10 cellular contexts compared by ENCODE assay signal in the genomic region with DNA sequence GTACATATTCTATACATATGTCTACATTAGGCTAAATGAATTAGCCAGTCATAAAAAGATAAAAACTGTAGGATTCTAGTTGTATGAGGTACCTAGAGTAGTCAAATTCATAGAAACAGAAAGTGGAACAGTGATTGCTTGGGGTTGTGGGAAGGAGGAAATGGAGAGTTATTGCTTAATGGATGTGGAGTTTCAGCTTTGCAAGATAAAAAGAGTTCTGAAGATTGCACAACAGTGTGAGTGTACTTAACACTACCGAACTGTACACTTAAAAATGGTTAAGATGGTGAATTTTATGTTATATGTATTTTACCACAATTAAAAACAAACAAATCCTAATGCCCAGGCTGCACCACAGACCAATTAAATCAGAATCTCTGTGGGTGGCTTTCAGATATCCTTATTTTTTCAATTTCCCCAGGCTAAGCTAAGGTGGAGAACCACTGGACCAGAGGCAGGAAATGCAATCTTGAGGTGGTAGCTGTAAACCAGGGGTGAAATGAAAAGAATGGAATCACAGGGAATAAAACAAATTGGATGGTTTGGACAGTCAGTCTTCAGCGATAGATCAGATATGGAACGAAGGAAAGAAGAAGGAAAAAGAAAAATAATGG.
DNase-seq lines count a peak whose midpoint lies in the region; ATAC-seq, FAIRE-seq and TF ChIP-seq lines count a peak whose summit lies in the region.
"Had no signal": no experiment of that assay in that cellular context is flagged by ENCODE, and none has a peak within 500 bp of the region (broad histone marks: within the 10 kb centered on the region; RNA-seq: fewer than 3 reads in every experiment).

No MANE protein-coding gene starts in this region.

- H3K4me3 ChIP-seq in epithelial cell of esophagus (ENCODE audit: low read length) = no peak overlapping the region
- no peak overlapping the region for H3K4me3 ChIP-seq in skeletal muscle cell (ENCODE audit: low read depth, low read length)

- TF ChIP-seq CTCF in epithelial cell of esophagus (IDR thresholded peaks at IDR 0.05; ENCODE audit: insufficient read depth, low read depth, low read length, missing control alignments) = no peak

- DNase-seq in NCI-H69 (lab: John Stamatoyannopoulos, UW) = peak; percentile 44
- peak; percentile 83 for DNase-seq in epithelial cell of esophagus (ENCODE audit: low read depth)
- DNase-seq in skeletal muscle cell (ENCODE audit: low read depth) = peak; percentile 72
- no peak for DNase-seq in frontal cortex (ENCODE audit: low spot score in 2 of 2)
- DNase-seq in NCI-H1436 treated with DMSO at 0.1 percent for 48 hours (lab: John Stamatoyannopoulos, UW) = no peak
- DNase-seq in iPS-NIHi11 (ENCODE audit: low spot score) = no peak
- no peak for DNase-seq in COLO829 (ENCODE audit: low spot score)
- DNase-seq: endodermal cell, NCI-H524 treated with DMSO at 0.1 percent for 48 hours had no signal

- FAIRE-seq in frontal cortex (lab: Jason Lieb, UNC) = no peak

- ATAC-seq in GM18909 (IDR thresholded peaks at IDR 0.05; ENCODE audit: poor library complexity, unreplicated experiment) = peak; percentile 45

Comparison
In these comparisons a context has a peak if more than half of its experiments do, and no peak if none do; other contexts are left out.
1. DNase-seq: peak in NCI-H69 (single experiment), epithelial cell of esophagus (single experiment) and skeletal muscle cell (single experiment); none in frontal cortex (0 of 2), NCI-H1436 treated with DMSO at 0.1 percent for 48 hours (single experiment), iPS-NIHi11 (single experiment) and COLO829 (single experiment).